In genomic region chr21:16186742-16187141, GRCh38 we compare ENCODE assay signal across 19 cellular contexts.
DNase-seq lines count a peak whose midpoint lies in the region; ATAC-seq and TF ChIP-seq lines count a peak whose summit lies in the region.
"Had no signal": no experiment of that assay in that cellular context is flagged by ENCODE, and none has a peak within 500 bp of the region (broad histone marks: within the 10 kb centered on the region; RNA-seq: fewer than 3 reads in every experiment).

No MANE protein-coding gene starts in this region.

- H3K27ac ChIP-seq in cardiac muscle cell (peak overlapping the region; percentile 94), left ventricle myocardium inferior (replicated peaks) (no peak overlapping the region), caudate nucleus (ENCODE audit: low read depth, low read length) (peak overlapping the region; percentile 1), vagina (peak overlapping the region; percentile 28)
- H3K27ac ChIP-seq: A549, C4-2B, psoas muscle had no signal

- intact Hi-C loops in left ventricle myocardium inferior (cut with micrococcal nuclease) (no loop called here), vagina (cut with DNase I) (loop anchor here (10.0 kb wide), 1 partner anchor 62 kb away; no protein-coding TSS in a partner anchor)

- TF ChIP-seq CTCF in cardiac muscle cell (IDR thresholded peaks at IDR 0.05; ENCODE audit: low read depth, low read length), result no peak
- no peak for TF ChIP-seq CTCF in left ventricle myocardium inferior (IDR thresholded peaks at IDR 0.05; ENCODE audit: borderline replicate concordance)
- no peak for TF ChIP-seq CTCF in vagina (IDR thresholded peaks at IDR 0.05)

- H3K27ac Mint-ChIP-seq in activated naive CD4-positive, alpha-beta T cell treated with anti-CD3 and anti-CD28 coated beads, Interleukin-2, amount 50 U/mL, for 72 hours, result no peak overlapping the region
- H3K27ac Mint-ChIP-seq: activated T-helper 17 cell treated with anti-CD3 and anti-CD28 coated beads, Interleukin-2, amount 50 U/mL, for 72 hours had no signal

- H3K27me3 ChIP-seq in cardiac muscle cell, result no peaks in the 10 kb centered on the region
- no peaks in the 10 kb centered on the region for H3K27me3 ChIP-seq in left ventricle myocardium inferior (ENCODE audit: low read depth)
- no peaks in the 10 kb centered on the region for H3K27me3 ChIP-seq in vagina

- TF ChIP-seq POLR2A in vagina (IDR thresholded peaks at IDR 0.05), result no peak

- H3K9me3 ChIP-seq in cardiac muscle cell (ENCODE audit: low read depth), result no peaks in the 10 kb centered on the region
- peaks cover 6% of the 10 kb centered on the region for H3K9me3 ChIP-seq in left ventricle myocardium inferior (replicated peaks)
- H3K9me3 ChIP-seq in vagina, result no peaks in the 10 kb centered on the region
- H3K9me3 ChIP-seq: A549 had no signal

- H3K9me3 Mint-ChIP-seq in activated naive CD4-positive, alpha-beta T cell treated with anti-CD3 and anti-CD28 coated beads, Interleukin-2, amount 50 U/mL, for 72 hours, result peaks cover 6 to 7% of the 10 kb centered on the region in 2 donors

- no peaks in the 10 kb centered on the region for H3K36me3 ChIP-seq in cardiac muscle cell
- no peaks in the 10 kb centered on the region for H3K36me3 ChIP-seq in left ventricle myocardium inferior
- no peaks in the 10 kb centered on the region for H3K36me3 ChIP-seq in vagina

- H3K4me1 ChIP-seq in cardiac muscle cell (ENCODE audit: low read depth) (peaks cover 44% of the 10 kb centered on the region), left ventricle myocardium inferior (peaks cover 9% of the 10 kb centered on the region), vagina (peaks cover 10% of the 10 kb centered on the region)
- H3K4me1 ChIP-seq: A549, psoas muscle had no signal

- H3K36me3 Mint-ChIP-seq in activated naive CD4-positive, alpha-beta T cell treated with anti-CD3 and anti-CD28 coated beads, Interleukin-2, amount 50 U/mL, for 72 hours, result no peaks in the 10 kb centered on the region

- no peak overlapping the region for H3K4me3 ChIP-seq in cardiac muscle cell
- H3K4me3 ChIP-seq in left ventricle myocardium inferior, result no peak overlapping the region
- no peak overlapping the region for H3K4me3 ChIP-seq in vagina
- H3K4me3 ChIP-seq: A549, psoas muscle had no signal

- no peak for ATAC-seq in activated naive CD4-positive, alpha-beta T cell treated with anti-CD3 and anti-CD28 coated beads, Interleukin-2, amount 50 U/mL, for 72 hours
- ATAC-seq: A549; activated T-helper 17 cell treated with anti-CD3 and anti-CD28 coated beads, Interleukin-2, amount 50 U/mL, for 72 hours; esophagus mucosa; HCT116; Panc1; psoas muscle had no signal

- peak; percentile 76 to 84 for DNase-seq in cardiac muscle cell (ENCODE audit: low read depth in 1 of 2, low spot score in 1 of 2)
- no peak for DNase-seq in left ventricle myocardium inferior
- DNase-seq in caudate nucleus (lab: John Stamatoyannopoulos, UW), result no peak
- peak; percentile 67 for DNase-seq in iris pigment epithelial cell (ENCODE audit: low read depth)
- no peak for DNase-seq in vagina (ENCODE audit: extremely low spot score in 2 of 2)
- DNase-seq in activated naive CD4-positive, alpha-beta T cell treated with anti-CD3 and anti-CD28 coated beads, Interleukin-2, amount 50 U/mL, for 72 hours (ENCODE audit: low spot score in 2 of 2), result no peak
- DNase-seq in SHP77 (lab: John Stamatoyannopoulos, UW), result no peak
- no peak for DNase-seq in pons (ENCODE audit: low spot score)
- DNase-seq: NCI-H1092; NCI-H2029; NCI-H446; psoas muscle; stimulated activated CD4-positive, alpha-beta T cell treated with anti-CD3 and anti-CD28 coated beads, Interleukin-12 subunit alpha, Interleukin-12 subunit beta, amount 100 ng/mL, for 4 hours had no signal

Comparison
In these comparisons a context has a peak if more than half of its experiments do, and no peak if none do; other contexts are left out.
1. DNase-seq: peak in cardiac muscle cell (2 of 2) and iris pigment epithelial cell (single experiment); none in left ventricle myocardium inferior (single experiment), caudate nucleus (0 of 61), vagina (0 of 2), activated naive CD4-positive, alpha-beta T cell treated with anti-CD3 and anti-CD28 coated beads, Interleukin-2, amount 50 U/mL, for 72 hours (0 of 2), SHP77 (0 of 2) and pons (single experiment).